8 cellular contexts compared by ENCODE assay signal in genomic region chr5:180470966-180471582, GRCh38. TPM values are rescaled to one million over a fixed set of nuclear protein-coding genes. Genes with fewer than 3 reads are reported as not detected.
DNase-seq lines count a peak whose midpoint lies in the region; ATAC-seq and TF ChIP-seq lines count a peak whose summit lies in the region.

No MANE protein-coding gene starts in this region.

- DNase-seq in C1 segment of cervical spinal cord (lab: John Stamatoyannopoulos, UW) (peak in 12 of 14 donors; percentile 8 to 51 (median 18)), NCI-H1930 (lab: John Stamatoyannopoulos, UW) (peak; percentile 5 to 30), dermis microvascular lymphatic vessel endothelial cell (ENCODE audit: low read depth in 2 of 2) (peak; percentile 40 to 58), lower lobe of right lung (peak; percentile 67)
- DNase-seq in activated CD4-positive, alpha-beta T cell treated with anti-CD3 and anti-CD28 coated beads for 4 hours = peak; percentile 31 to 49
- peak; percentile 8 to 28 (median 25) for DNase-seq in stimulated activated CD4-positive, alpha-beta T cell treated with anti-CD3 and anti-CD28 coated beads, TNF-alpha, amount 100 ng/mL, for 4 hours (ENCODE audit: low read depth in 3 of 3)

- intact Hi-C loops in lower lobe of right lung (cut with DNase I) = no loop called here

- no peaks in the 10 kb centered on the region for H3K27me3 ChIP-seq in lower lobe of right lung (ENCODE audit: low read depth)

- H3K4me3 ChIP-seq in lower lobe of right lung = no peak overlapping the region

- peak; percentile 91 for TF ChIP-seq CTCF in lower lobe of right lung (IDR thresholded peaks at IDR 0.05)

- no peaks in the 10 kb centered on the region for H3K9me3 ChIP-seq in lower lobe of right lung

- no peak overlapping the region for H3K27ac ChIP-seq in lower lobe of right lung

- peaks cover 23% of the 10 kb centered on the region for H3K4me1 ChIP-seq in lower lobe of right lung

- ATAC-seq in GM19467 (IDR thresholded peaks at IDR 0.05; ENCODE audit: unreplicated experiment) (peak; percentile 67), lower lobe of right lung (peak; percentile 50 to 57), HG02759 (IDR thresholded peaks at IDR 0.05; ENCODE audit: unreplicated experiment) (no peak)

- H3K36me3 ChIP-seq in lower lobe of right lung = no peaks in the 10 kb centered on the region

RNA-seq across cellular contexts. Expression of gene CNOT6, which starts 23.1 kb away (rescaled TPM):
- total RNA-seq in dermis microvascular lymphatic vessel endothelial cell (17.7 and 21.5 TPM in 2 replicates), lower lobe of right lung (32.4 TPM)
